Comparison of ENCODE assay signal across 8 cellular contexts in genomic region chr3:150603090-150603887, GRCh38. TPM values are rescaled to one million over a fixed set of nuclear protein-coding genes. Genes with fewer than 3 reads are reported as not detected.
DNase-seq lines count a peak whose midpoint lies in the region; ATAC-seq and TF ChIP-seq lines count a peak whose summit lies in the region.

Gene SELENOT, plus strand, starts transcription at chr3:150603321. Its CDS starts 42 bp downstream, at chr3:150603363.

- H3K27ac Mint-ChIP-seq in T-helper 1 cell treated with Interleukin-12 subunit alpha and Interleukin-12 subunit beta and Interleukin-4 antibody, amounts not matched to agents 30 μg/mL and 1 μg/mL, for 36 hours = peak within 1 kb of the TSS; percentile 96

- H3K36me3 Mint-ChIP-seq in T-helper 1 cell treated with Interleukin-12 subunit alpha and Interleukin-12 subunit beta and Interleukin-4 antibody, amounts not matched to agents 30 μg/mL and 1 μg/mL, for 36 hours (ENCODE audit: low read depth) = peaks cover 36% of the 10 kb centered on the region

- H3K4me3 ChIP-seq in left ventricle myocardium inferior (peak within 1 kb of the TSS; percentile 89), prostate gland (peak within 1 kb of the TSS; percentile 60 to 84), urinary bladder (ENCODE audit: low read depth, low read length) (peak within 1 kb of the TSS; percentile 77)

- peak; percentile 93 for DNase-seq in GM13976 (ENCODE audit: low spot score)
- DNase-seq in NCI-H1694 (lab: John Stamatoyannopoulos, UW) = peak; percentile 90
- peak; percentile 85 for DNase-seq in amniotic stem cell (lab: John Stamatoyannopoulos, UW)
- DNase-seq in left ventricle myocardium inferior = peak; percentile 94
- DNase-seq in prostate gland (ENCODE audit: low spot score) = peak; percentile 93

- H3K27me3 ChIP-seq in left ventricle myocardium inferior (ENCODE audit: low read depth) = no peaks in the 10 kb centered on the region
- H3K27me3 ChIP-seq in prostate gland (replicated peaks; ENCODE audit: insufficient read depth) = no peaks in the 10 kb centered on the region

- H3K36me3 ChIP-seq in left ventricle myocardium inferior (peaks cover 6% of the 10 kb centered on the region), prostate gland (no peaks in the 10 kb centered on the region), urinary bladder (ENCODE audit: insufficient read depth) (no peaks in the 10 kb centered on the region)

- peak; percentile 52 for ATAC-seq in HG02870 (IDR thresholded peaks at IDR 0.05; ENCODE audit: unreplicated experiment)

- peak within 1 kb of the TSS; percentile 95 for H3K4me3 Mint-ChIP-seq in T-helper 1 cell treated with Interleukin-12 subunit alpha and Interleukin-12 subunit beta and Interleukin-4 antibody, amounts not matched to agents 30 μg/mL and 1 μg/mL, for 36 hours

- in situ Hi-C loops in GM13976 (cut with MboI; ENCODE audit: low sequenced_read_pairs, unreplicated experiment) = no loop called here

- H3K4me1 ChIP-seq in left ventricle myocardium inferior (peaks cover 74% of the 10 kb centered on the region), prostate gland (replicated peaks) (no peaks in the 10 kb centered on the region), urinary bladder (ENCODE audit: insufficient read depth) (peaks cover 1% of the 10 kb centered on the region)

- TF ChIP-seq CTCF in GM13976 (IDR thresholded peaks at IDR 0.05; ENCODE audit: borderline replicate concordance, control extremely low read depth, extremely low read depth, insufficient read depth, missing control alignments) (no peak), left ventricle myocardium inferior (IDR thresholded peaks at IDR 0.05; ENCODE audit: borderline replicate concordance) (peak; percentile 52), prostate gland (IDR thresholded peaks at IDR 0.05) (peak in 2 of 4 experiments; percentile 26 to 53)

- no peaks in the 10 kb centered on the region for H3K9me3 ChIP-seq in left ventricle myocardium inferior (replicated peaks)
- H3K9me3 ChIP-seq in prostate gland = no peaks in the 10 kb centered on the region

- intact Hi-C loops in left ventricle myocardium inferior (cut with micrococcal nuclease) (loop anchor here (10.0 kb wide), 1 partner anchor 58 kb away; the partner anchor contains the start of genes EIF2A and SERP1), prostate gland (cut with DNase I) (loop anchor here (5.0 to 10.0 kb wide), 3 partner anchors 56 to 196 kb away; partner anchors contain the start of genes EIF2A, SERP1, SIAH2 and TSC22D2)

- no peaks in the 10 kb centered on the region for H3K9me3 Mint-ChIP-seq in T-helper 1 cell treated with Interleukin-12 subunit alpha and Interleukin-12 subunit beta and Interleukin-4 antibody, amounts not matched to agents 30 μg/mL and 1 μg/mL, for 36 hours

- peak; percentile 97 for TF ChIP-seq POLR2A in prostate gland (IDR thresholded peaks at IDR 0.05)

- under 1% methylated on average over 64 of the region's 64 CpGs for WGBS in prostate gland
- WGBS in urinary bladder = under 1% methylated on average over 64 of the region's 64 CpGs

- no peaks in the 10 kb centered on the region for H3K27me3 Mint-ChIP-seq in T-helper 1 cell treated with Interleukin-12 subunit alpha and Interleukin-12 subunit beta and Interleukin-4 antibody, amounts not matched to agents 30 μg/mL and 1 μg/mL, for 36 hours (ENCODE audit: low read depth)

- H3K4me1 Mint-ChIP-seq in T-helper 1 cell treated with Interleukin-12 subunit alpha and Interleukin-12 subunit beta and Interleukin-4 antibody, amounts not matched to agents 30 μg/mL and 1 μg/mL, for 36 hours (ENCODE audit: low read depth) = peaks cover 61% of the 10 kb centered on the region

- H3K27ac ChIP-seq in left ventricle myocardium inferior (replicated peaks) (peak within 1 kb of the TSS; percentile 96), prostate gland (peak within 1 kb of the TSS; percentile 95 to 96), urinary bladder (ENCODE audit: low read depth) (peak within 1 kb of the TSS; percentile 98)

RNA-seq across cellular contexts. Expression of gene SELENOT, which starts in this region (rescaled TPM):
- 70.3 TPM for total RNA-seq in left ventricle myocardium inferior
- total RNA-seq in prostate gland = 100 to 1,000 TPM; 123 to 126 TPM
- total RNA-seq in urinary bladder = 76.5 TPM
- polyA plus RNA-seq in urinary bladder = 94.4 TPM

Comparison
In these comparisons a context has a peak if more than half of its experiments do, and no peak if none do; other contexts are left out.
1. Peak in every context shown above with its lines: DNase-seq, ATAC-seq, H3K4me3 ChIP-seq and H3K27ac ChIP-seq.